ENCODE assay signal across 8 cellular contexts in genomic region chr10:102419561-102420442, GRCh38. TPM values are rescaled to one million over a fixed set of nuclear protein-coding genes. Genes with fewer than 3 reads are reported as not detected.
DNase-seq lines count a peak whose midpoint lies in the region; ATAC-seq and TF ChIP-seq lines count a peak whose summit lies in the region.

No MANE protein-coding gene starts in this region.

- H3K4me1 Mint-ChIP-seq in MCF 10A (ENCODE audit: insufficient read depth, unreplicated experiment): peaks cover 5% of the 10 kb centered on the region

- ATAC-seq in HG02973 (IDR thresholded peaks at IDR 0.05; ENCODE audit: unreplicated experiment) (no peak), GM21723 (IDR thresholded peaks at IDR 0.05; ENCODE audit: unreplicated experiment) (no peak)

- no peaks in the 10 kb centered on the region for H3K9me3 Mint-ChIP-seq in MCF 10A (ENCODE audit: unreplicated experiment)

- H3K27me3 Mint-ChIP-seq in MCF 10A (ENCODE audit: insufficient read depth, unreplicated experiment): peaks cover 11% of the 10 kb centered on the region

- POLR2A ChIA-PET in MCF 10A (lab: Yijun Ruan, JAX): interaction anchor here (0.6 to 6.1 kb wide), 22 partner anchors 10 to 601 kb away, joined by 3 to 119 read pairs (median 6); partner anchors contain the start of genes ACTR1A, C10orf95, CUEDC2 and GBF1

- peaks cover 17% of the 10 kb centered on the region for H3K36me3 Mint-ChIP-seq in MCF 10A (ENCODE audit: insufficient read depth, unreplicated experiment)

- intact Hi-C loops in MCF 10A (cut with micrococcal nuclease): loop anchor here (2.0 to 10.0 kb wide), 4 partner anchors 17 to 195 kb away; partner anchors contain the start of genes ELOVL3 and NFKB2

- H3K27ac Mint-ChIP-seq in MCF 10A (ENCODE audit: low read depth, unreplicated experiment): peak overlapping the region; percentile 94

- BruUV-seq in MCF 10A (replicated peaks; lab: Mats Ljungman, UMichigan): no TSS peak

- DNase-seq in GM03348 (ENCODE audit: low spot score) (peak; percentile 79), NCI-H128 (lab: John Stamatoyannopoulos, UW; ENCODE audit: unreplicated experiment) (peak; percentile 45), T-helper 9 cell (peak; percentile 65), MCF 10A (ENCODE audit: unreplicated experiment) (peak; percentile 47), inferior parietal cortex (ENCODE audit: extremely low spot score) (peak; percentile 79)
- DNase-seq in stimulated activated CD4-positive, alpha-beta T cell treated with anti-CD3 and anti-CD28 coated beads, Interleukin-15, amount 100 ng/mL, for 24 hours: peak; percentile 76

- CTCF ChIA-PET in MCF 10A (lab: Yijun Ruan, JAX): interaction anchor here (0.7 to 8.6 kb wide), 8 partner anchors 15 to 229 kb away, joined by 3 to 137 read pairs (median 5); partner anchors contain the start of gene NFKB2

- TF ChIP-seq CTCF in MCF 10A (IDR thresholded peaks at IDR 0.05; ENCODE audit: unreplicated experiment): no peak

- H3K4me3 Mint-ChIP-seq in MCF 10A (ENCODE audit: unreplicated experiment): peak overlapping the region; percentile 99

RNA-seq across cellular contexts. Expression of gene FBXL15, which starts 0.8 kb away (rescaled TPM):
- total RNA-seq in MCF 10A (2022): 11.1 and 11.3 TPM in 2 replicates

RNA-seq across cellular contexts. Expression of gene PSD, which starts 1.2 kb away (rescaled TPM):
- 0.66 and 0.75 TPM in 2 replicates for total RNA-seq in MCF 10A (2022)

RNA-seq across cellular contexts. Expression of gene CUEDC2, which starts 12.6 kb away (rescaled TPM):
- total RNA-seq in MCF 10A (2022): 55.0 and 64.5 TPM in 2 replicates

RNA-seq across cellular contexts. Expression of gene NFKB2, which starts 24.3 kb away (rescaled TPM):
- total RNA-seq in MCF 10A (2022): 60.9 and 76.2 TPM in 2 replicates

RNA-seq across cellular contexts. Expression of gene C10orf95, which starts 31.5 kb away (rescaled TPM):
- 0.49 and 0.63 TPM in 2 replicates for total RNA-seq in MCF 10A (2022)
